In genomic region chr19:43555185-43555770, GRCh38 we compare ENCODE assay signal across 9 cellular contexts. TPM values are rescaled to one million over a fixed set of nuclear protein-coding genes. Genes with fewer than 3 reads are reported as not detected.
DNase-seq lines count a peak whose midpoint lies in the region; ATAC-seq and FAIRE-seq lines count a peak whose summit lies in the region.
"Had no signal": no experiment of that assay in that cellular context is flagged by ENCODE, and none has a peak within 500 bp of the region (broad histone marks: within the 10 kb centered on the region; RNA-seq: fewer than 3 reads in every experiment).

No MANE protein-coding gene starts in this region.

- no peaks in the 10 kb centered on the region for H3K27me3 ChIP-seq in SJCRH30

- H3K4me1 ChIP-seq in SJCRH30, result peaks cover 12% of the 10 kb centered on the region

- H3K36me3 ChIP-seq in SJCRH30, result peaks cover 26% of the 10 kb centered on the region

- FAIRE-seq in frontal cortex (lab: Jason Lieb, UNC) (no peak), urothelium cell line (lab: Jason Lieb, UNC) (no peak)
- FAIRE-seq: endometrium had no signal

- in situ Hi-C loops in KBM-7 (cut with MboI; ENCODE audit: low pct_unique_long_range_greater_than_20kb, low sequenced_read_pairs), result no loop called here

- no peaks in the 10 kb centered on the region for H3K9me3 ChIP-seq in SJCRH30 (replicated peaks)

- no peak for ATAC-seq in GM19395 (IDR thresholded peaks at IDR 0.05; ENCODE audit: unreplicated experiment)

- H3K4me3 ChIP-seq in SJCRH30, result no peak overlapping the region

- DNase-seq in DMS53 (lab: John Stamatoyannopoulos, UW) (peak; percentile 88), KBM-7 (peak; percentile 75), SJCRH30 (peak; percentile 67 to 78), frontal cortex (ENCODE audit: low spot score in 2 of 2) (peak; percentile 59 to 78), pons (ENCODE audit: low spot score) (peak; percentile 82), urothelium cell line (ENCODE audit: low spot score) (peak; percentile 72)
- peak; percentile 92 for DNase-seq in activated effector memory CD4-positive, alpha-beta T cell treated with anti-CD3 and anti-CD28 coated beads, Interleukin-2, amount 50 U/mL, for 16 hours

- H3K27ac ChIP-seq in SJCRH30, result no peak overlapping the region

RNA-seq across cellular contexts. Expression of gene XRCC1, which starts 20.0 kb away (rescaled TPM):
- 43.0 and 43.5 TPM in 2 replicates for total RNA-seq in SJCRH30 (2014; rRNA removed; shearing (Covaris generic))
- total RNA-seq in frontal cortex, result 13.9 TPM

RNA-seq across cellular contexts. Expression of gene PINLYP, which starts 20.3 kb away (rescaled TPM):
- total RNA-seq in SJCRH30 (2014; rRNA removed; shearing (Covaris generic)), result 2.7 and 3.9 TPM in 2 replicates
- 6.9 TPM for total RNA-seq in frontal cortex

RNA-seq across cellular contexts. Expression of gene ZNF575, which starts 22.3 kb away (rescaled TPM):
- not detected in 2 replicates for total RNA-seq in SJCRH30 (2014; rRNA removed; shearing (Covaris generic))
- 0.82 TPM for total RNA-seq in frontal cortex

RNA-seq across cellular contexts. Expression of gene ETHE1, which starts 28.3 kb away (rescaled TPM):
- total RNA-seq in SJCRH30 (2014; rRNA removed; shearing (Covaris generic)), result 11.5 and 12.2 TPM in 2 replicates
- total RNA-seq in frontal cortex, result 19.2 TPM

RNA-seq across cellular contexts. Expression of gene IRGQ, which starts 40.7 kb away (rescaled TPM):
- 24.0 and 24.6 TPM in 2 replicates for total RNA-seq in SJCRH30 (2014; rRNA removed; shearing (Covaris generic))
- 140 TPM for total RNA-seq in frontal cortex
